In the genomic region with DNA sequence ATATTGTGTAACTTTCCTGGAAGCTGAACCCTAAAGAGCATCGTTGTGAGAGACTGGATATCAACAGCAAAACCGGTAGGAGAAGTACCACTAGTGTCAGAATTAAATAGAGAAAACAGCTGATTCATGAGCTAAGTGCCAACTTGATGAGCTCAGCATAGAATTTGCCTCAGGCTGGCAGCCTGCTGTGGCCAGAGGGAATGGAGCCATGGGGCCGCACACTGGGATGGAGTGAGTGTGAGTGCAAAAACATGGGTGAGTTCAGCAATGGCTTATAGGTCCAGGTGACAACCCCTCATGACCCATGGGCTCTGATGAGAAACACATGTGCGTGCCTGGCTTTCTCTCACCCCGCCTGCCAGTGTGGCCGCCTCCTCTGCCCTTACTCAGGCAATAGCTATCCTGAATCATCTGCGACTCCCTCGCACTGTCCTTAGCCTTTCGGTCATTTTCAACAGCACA, we compare ENCODE assay signal across 1 cellular context.
TF ChIP-seq lines count a peak whose summit lies in the region.

No MANE protein-coding gene starts in this region.

TF ChIP-seq in SK-N-SH treated with all-trans-retinoic acid at 6 μM for 48 hours, 23 proteins besides CTCF, POLR2A, EP300 and RAD21 (continued from another document):
- TF ChIP-seq, protein P1, sequence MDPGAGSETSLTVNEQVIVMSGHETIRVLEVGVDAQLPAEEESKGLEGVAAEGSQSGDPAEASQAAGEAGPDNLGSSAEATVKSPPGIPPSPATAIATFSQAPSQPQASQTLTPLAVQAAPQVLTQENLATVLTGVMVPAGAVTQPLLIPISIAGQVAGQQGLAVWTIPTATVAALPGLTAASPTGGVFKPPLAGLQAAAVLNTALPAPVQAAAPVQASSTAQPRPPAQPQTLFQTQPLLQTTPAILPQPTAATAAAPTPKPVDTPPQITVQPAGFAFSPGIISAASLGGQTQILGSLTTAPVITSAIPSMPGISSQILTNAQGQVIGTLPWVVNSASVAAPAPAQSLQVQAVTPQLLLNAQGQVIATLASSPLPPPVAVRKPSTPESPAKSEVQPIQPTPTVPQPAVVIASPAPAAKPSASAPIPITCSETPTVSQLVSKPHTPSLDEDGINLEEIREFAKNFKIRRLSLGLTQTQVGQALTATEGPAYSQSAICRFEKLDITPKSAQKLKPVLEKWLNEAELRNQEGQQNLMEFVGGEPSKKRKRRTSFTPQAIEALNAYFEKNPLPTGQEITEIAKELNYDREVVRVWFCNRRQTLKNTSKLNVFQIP (CRISPR knock-in tag; IDR thresholded peaks at IDR 0.05; ENCODE audit: borderline replicate concordance, low read depth) = no peak
- no peak for TF ChIP-seq ESRRG (CRISPR knock-in tag; IDR thresholded peaks at IDR 0.05)
